Comparison of ENCODE assay signal across 8 cellular contexts in the genomic region with DNA sequence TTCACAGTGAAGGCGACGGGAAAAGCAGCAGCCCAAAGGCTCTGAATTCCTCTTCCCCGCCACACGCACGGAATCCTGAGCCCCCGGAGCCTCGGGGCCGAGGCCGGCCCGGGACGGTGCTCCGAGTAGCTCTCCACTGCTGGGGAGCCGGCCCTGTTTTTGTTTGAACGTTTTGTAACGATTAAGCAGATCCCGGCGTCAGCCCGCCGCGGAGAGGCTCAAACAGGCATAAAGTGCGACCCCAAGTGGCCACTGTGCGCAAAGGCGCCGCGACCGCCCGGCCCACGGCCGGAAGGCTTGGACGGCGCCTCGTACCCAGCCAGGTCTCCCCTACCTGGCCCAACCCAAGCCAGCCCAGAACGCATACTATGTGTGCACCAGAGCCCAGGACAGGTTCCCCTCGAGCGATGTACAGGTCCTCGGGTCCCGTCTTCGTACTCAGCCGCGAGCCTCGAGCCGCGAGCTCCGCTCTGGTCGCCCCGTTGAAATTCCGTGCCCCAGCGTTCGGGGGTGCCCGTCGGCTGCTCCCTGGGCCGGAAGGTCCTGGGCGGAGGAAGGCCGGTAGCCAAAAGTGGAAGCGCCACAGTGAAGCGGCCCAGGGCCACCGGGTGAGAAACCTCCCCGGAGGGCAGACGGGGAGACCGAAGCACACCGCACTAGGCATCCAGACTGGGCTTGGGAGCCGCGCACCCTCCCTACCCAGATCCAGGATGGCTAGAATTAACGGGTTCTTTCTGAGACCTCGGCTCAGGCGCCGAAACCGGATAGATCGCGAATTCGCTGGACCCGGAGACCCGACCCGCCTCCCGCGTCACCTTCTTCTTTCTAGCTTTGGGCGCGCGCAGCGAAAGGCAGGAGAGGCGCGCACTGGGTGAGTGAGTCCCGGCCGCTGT. TPM values are rescaled to one million over a fixed set of nuclear protein-coding genes. Genes with fewer than 3 reads are reported as not detected.
DNase-seq lines count a peak whose midpoint lies in the region; ATAC-seq and TF ChIP-seq lines count a peak whose summit lies in the region.

No MANE protein-coding gene starts in this region.

- H3K4me3 Mint-ChIP-seq in CD4-positive, CD25-positive, alpha-beta regulatory T cell = peak overlapping the region in 2 of 4 donors; percentile 53 to 72
- H3K4me3 Mint-ChIP-seq in activated naive CD8-positive, alpha-beta T cell = peak overlapping the region; percentile 82

- peak; percentile 79 for TF ChIP-seq RAD21 in Ishikawa (IDR thresholded peaks at IDR 0.05; ENCODE audit: low read depth)

- 6 to 10% methylated on average over 11 to 70 of the region's 84 CpGs for WGBS in upper lobe of left lung, 2 donors

- H3K27me3 Mint-ChIP-seq in CD4-positive, CD25-positive, alpha-beta regulatory T cell = peaks cover 82% of the 10 kb centered on the region
- peaks cover 33% of the 10 kb centered on the region for H3K27me3 Mint-ChIP-seq in activated naive CD8-positive, alpha-beta T cell

- no peaks in the 10 kb centered on the region for H3K36me3 ChIP-seq in CD4-positive, CD25-positive, alpha-beta regulatory T cell (ENCODE audit: control insufficient read depth, insufficient read depth, low read length)
- H3K36me3 ChIP-seq in SJSA1 (no peaks in the 10 kb centered on the region), upper lobe of left lung (no peaks in the 10 kb centered on the region)

- peaks cover 0 to 3% (median 0%) of the 10 kb centered on the region in 7 donors for H3K9me3 Mint-ChIP-seq in CD4-positive, CD25-positive, alpha-beta regulatory T cell
- H3K9me3 Mint-ChIP-seq in activated naive CD8-positive, alpha-beta T cell (ENCODE audit: low read depth) = no peaks in the 10 kb centered on the region

- H3K4me1 ChIP-seq in CD4-positive, CD25-positive, alpha-beta regulatory T cell (ENCODE audit: control insufficient read depth, insufficient read depth, low read length, poor library complexity, severe bottlenecking) = peaks cover 13% of the 10 kb centered on the region
- H3K4me1 ChIP-seq in SJSA1 (replicated peaks) (peaks cover 28% of the 10 kb centered on the region), upper lobe of left lung (peaks cover 24 to 67% (median 31%) of the 10 kb centered on the region in 4 donors)

- ATAC-seq in CD4-positive, CD25-positive, alpha-beta regulatory T cell (ENCODE audit: low read depth in 2 of 2) = peak; percentile 19 to 38
- peak; percentile 60 for ATAC-seq in GM19452 (IDR thresholded peaks at IDR 0.05; ENCODE audit: unreplicated experiment)
- ATAC-seq in omental fat pad (ENCODE audit: low FRiP score) = peak; percentile 73
- ATAC-seq in upper lobe of left lung (ENCODE audit: low FRiP score in 2 of 2) = peak; percentile 83 to 90

- H3K27ac Mint-ChIP-seq in CD4-positive, CD25-positive, alpha-beta regulatory T cell = no peak overlapping the region
- no peak overlapping the region for H3K27ac Mint-ChIP-seq in activated naive CD8-positive, alpha-beta T cell

- H3K9me3 ChIP-seq in CD4-positive, CD25-positive, alpha-beta regulatory T cell (ENCODE audit: control insufficient read depth in 2 of 2, low read length in 2 of 2) = no peaks in the 10 kb centered on the region
- 0 out of 2 replicates have a peak, but pooled peaks cover 5% of the 10 kb centered on the region for H3K9me3 ChIP-seq in SJSA1 (replicated peaks)
- no peaks in the 10 kb centered on the region for H3K9me3 ChIP-seq in upper lobe of left lung

- H3K27me3 ChIP-seq in CD4-positive, CD25-positive, alpha-beta regulatory T cell (ENCODE audit: control insufficient read depth, insufficient read depth, low read length) = peaks cover 20% of the 10 kb centered on the region
- peaks cover 37% of the 10 kb centered on the region for H3K27me3 ChIP-seq in SJSA1 (replicated peaks)
- H3K27me3 ChIP-seq in upper lobe of left lung = peaks cover 0 to 28% (median 13%) of the 10 kb centered on the region in 4 donors

- DNase-seq in CD4-positive, CD25-positive, alpha-beta regulatory T cell = peak; percentile 4 to 72 (median 20)
- DNase-seq in SJSA1 (ENCODE audit: low read depth in 1 of 2, low spot score in 2 of 2) (peak; percentile 75 to 84), head of caudate nucleus (peak; percentile 87 to 97 (median 91)), omental fat pad (ENCODE audit: low spot score) (peak; percentile 86), upper lobe of left lung (peak; percentile 94 to 97)

- no peaks in the 10 kb centered on the region for H3K36me3 Mint-ChIP-seq in CD4-positive, CD25-positive, alpha-beta regulatory T cell
- H3K36me3 Mint-ChIP-seq in activated naive CD8-positive, alpha-beta T cell = no peaks in the 10 kb centered on the region

- no peak for TF ChIP-seq EP300 in Ishikawa (IDR thresholded peaks at IDR 0.05; ENCODE audit: borderline replicate concordance)
- TF ChIP-seq EP300 in upper lobe of left lung (IDR thresholded peaks at IDR 0.05) = no peak

- no peak overlapping the region for H3K27ac ChIP-seq in CD4-positive, CD25-positive, alpha-beta regulatory T cell (ENCODE audit: insufficient read depth, low read length, poor library complexity, severe bottlenecking)
- peak overlapping the region; percentile 32 for H3K27ac ChIP-seq in SJSA1
- peak overlapping the region; percentile 89 to 94 (median 92) for H3K27ac ChIP-seq in upper lobe of left lung

- TF ChIP-seq CTCF in omental fat pad (IDR thresholded peaks at IDR 0.05) (peak in 2 of 3 donors; percentile 73 to 80), upper lobe of left lung (IDR thresholded peaks at IDR 0.05) (peak; percentile 90 to 97 (median 96))

- H3K4me3 ChIP-seq in CD4-positive, CD25-positive, alpha-beta regulatory T cell (ENCODE audit: low read depth, low read length) = no peak overlapping the region
- H3K4me3 ChIP-seq in SJSA1 (peak overlapping the region; percentile 37), upper lobe of left lung (peak overlapping the region; percentile 38 to 77 (median 59))

- intact Hi-C loops in head of caudate nucleus (cut with DNase I) = loop anchor here (5.0 to 10.0 kb wide), 3 partner anchors 105 to 525 kb away; no protein-coding TSS in a partner anchor

- H3K4me1 Mint-ChIP-seq in CD4-positive, CD25-positive, alpha-beta regulatory T cell = peaks cover 0 to 15% (median 3%) of the 10 kb centered on the region in 4 donors
- H3K4me1 Mint-ChIP-seq in activated naive CD8-positive, alpha-beta T cell (ENCODE audit: low read depth) = peaks cover 11% of the 10 kb centered on the region

- TF ChIP-seq POLR2A in upper lobe of left lung (IDR thresholded peaks at IDR 0.05) = no peak

TF ChIP-seq in Ishikawa, 13 proteins besides CTCF, POLR2A, EP300 and RAD21:
- peak; percentile 77; the same call in 1 of the 2 replicates for TF ChIP-seq FOXM1 (IDR thresholded peaks at IDR 0.05; ENCODE audit: borderline replicate concordance, low read depth)
- no peak for TF ChIP-seq CEBPB (IDR thresholded peaks at IDR 0.05)
- TF ChIP-seq, protein P1, sequence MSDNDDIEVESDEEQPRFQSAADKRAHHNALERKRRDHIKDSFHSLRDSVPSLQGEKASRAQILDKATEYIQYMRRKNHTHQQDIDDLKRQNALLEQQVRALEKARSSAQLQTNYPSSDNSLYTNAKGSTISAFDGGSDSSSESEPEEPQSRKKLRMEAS (IDR thresholded peaks at IDR 0.05) = no peak; the same call in 1 of the 2 replicates

RNA-seq across cellular contexts. Expression of a gene that starts 1.2 kb away (rescaled TPM):
- not detected for total RNA-seq in CD4-positive, CD25-positive, alpha-beta regulatory T cell
- polyA plus RNA-seq in CD4-positive, CD25-positive, alpha-beta regulatory T cell = under 1 TPM in 1 of 4 donors, not detected in 3; 0.06 TPM
- total RNA-seq in SJSA1 (2014; rRNA removed; shearing (Covaris generic)) = not detected in 2 replicates
- total RNA-seq in omental fat pad (100 to 1,000 TPM in 1 of 4 donors, 10 to 100 TPM in 3; 44.3 to 173 (median 82.4) TPM), upper lobe of left lung (10 to 100 TPM; 34.0 to 81.7 (median 60.5) TPM)

Comparison
In these comparisons a context has a peak if more than half of its experiments do, and no peak if none do; other contexts are left out.
1. ATAC-seq: peak in every context shown above with its lines; median percentile 86 in upper lobe of left lung; 73 in omental fat pad; 60 in GM19452; 28 in CD4-positive, CD25-positive, alpha-beta regulatory T cell.
2. DNase-seq: peak in every context shown above with its lines; median percentile 96 in upper lobe of left lung; 91 in head of caudate nucleus; 86 in omental fat pad; 80 in SJSA1; 20 in CD4-positive, CD25-positive, alpha-beta regulatory T cell.
3. RNA of a gene that starts 1.2 kb away (total RNA-seq): 44.3 to 173 TPM in omental fat pad and 34.0 to 81.7 TPM in upper lobe of left lung; not detected in CD4-positive, CD25-positive, alpha-beta regulatory T cell (single experiment) and not detected in SJSA1; every median in the first group is over 10 times any median in the second.